Comparison of ENCODE assay signal across 13 cellular contexts in genomic region chr7:32513205-32513604, GRCh38.
"Had no signal": no experiment of that assay in that cellular context is flagged by ENCODE, and none has a peak within 500 bp of the region (broad histone marks: within the 10 kb centered on the region; RNA-seq: fewer than 3 reads in every experiment).

No MANE protein-coding gene starts in this region.

- H3K4me1 Mint-ChIP-seq: nephron had no signal

- H3K27me3 ChIP-seq: left lung, right lobe of liver, tibial artery had no signal

- H3K4me3 Mint-ChIP-seq: activated CD4-positive, alpha-beta T cell treated with anti-CD3 and anti-CD28 coated beads, Interleukin-2, amount 10 ng/mL, durations not matched to agents 24 days and 14 days; nephron; T-helper 17 cell had no signal

- H3K36me3 ChIP-seq: left lung, right lobe of liver, tibial artery had no signal

- H3K27me3 Mint-ChIP-seq: activated CD4-positive, alpha-beta T cell treated with anti-CD3 and anti-CD28 coated beads, Interleukin-2, amount 10 ng/mL, durations not matched to agents 24 days and 14 days; T-helper 17 cell had no signal

- DNase-seq: activated CD4-positive, alpha-beta T cell treated with anti-CD3 and anti-CD28 coated beads, Interleukin-2, amount 10 ng/mL, durations not matched to agents 24 days and 14 days; activated CD8-positive, alpha-beta memory T cell treated with anti-CD3 and anti-CD28 coated beads for 24 hours; activated naive CD4-positive, alpha-beta T cell treated with Interleukin-2 at 50 U/mL for 16 hours; kidney; left lung; mammary epithelial cell; right lobe of liver; T-helper 17 cell; tibial artery had no signal

- FAIRE-seq: endometrium, kidney, urothelium cell line had no signal

- H3K9me3 Mint-ChIP-seq: activated CD4-positive, alpha-beta T cell treated with anti-CD3 and anti-CD28 coated beads, Interleukin-2, amount 10 ng/mL, durations not matched to agents 24 days and 14 days had no signal

- H3K9me3 ChIP-seq: tibial artery had no signal

- H3K27ac Mint-ChIP-seq: nephron had no signal

- H3K27ac ChIP-seq: left lung, right lobe of liver, tibial artery had no signal

- H3K4me3 ChIP-seq: left lung, right lobe of liver, tibial artery had no signal

- ATAC-seq: esophagus mucosa, left lung, right lobe of liver, T-helper 17 cell had no signal
